Comparison of ENCODE assay signal across 8 cellular contexts in the genomic region with DNA sequence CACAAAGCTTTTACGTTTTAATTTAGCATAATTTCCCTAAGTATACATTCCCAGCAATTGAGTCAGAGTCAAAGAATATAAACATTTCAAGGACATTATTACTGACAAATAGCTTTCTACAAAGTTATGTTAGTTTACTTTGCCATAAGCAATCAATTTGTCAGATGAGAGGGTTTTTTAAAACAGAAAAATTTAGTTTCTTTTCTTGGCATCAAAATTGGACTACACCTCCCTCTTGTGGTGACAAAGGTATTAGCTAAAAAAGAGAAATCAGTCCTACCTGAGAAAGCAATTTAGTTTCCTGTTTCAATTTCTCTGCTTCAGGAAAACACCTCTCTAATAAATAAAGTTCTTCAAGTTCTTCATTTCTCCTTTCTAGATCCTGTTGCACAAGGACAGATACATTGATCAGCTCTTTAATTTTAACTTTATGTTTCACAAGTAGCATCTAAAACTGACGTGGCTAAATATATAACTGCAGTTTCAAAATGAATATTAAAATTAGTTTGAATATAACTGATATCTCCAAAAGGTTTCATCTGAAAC. TPM values are rescaled to one million over a fixed set of nuclear protein-coding genes. Genes with fewer than 3 reads are reported as not detected.
DNase-seq lines count a peak whose midpoint lies in the region; ATAC-seq, FAIRE-seq and TF ChIP-seq lines count a peak whose summit lies in the region.

No MANE protein-coding gene starts in this region.

- intact Hi-C loops in activated B cell treated with CpG ODN at 0.5 μM for 24 hours (cut with micrococcal nuclease), result loop anchor here (1.0 to 5.0 kb wide), 10 partner anchors 24 to 558 kb away; partner anchors contain the start of gene KRAS

- peaks cover 45% of the 10 kb centered on the region for H3K4me1 Mint-ChIP-seq in activated B cell treated with CpG ODN at 0.5 μM for 24 hours

- DNase-seq in NCI-H82 (lab: John Stamatoyannopoulos, UW) (peak; percentile 39), NCI-H82 treated with DMSO at 0.1 percent for 48 hours (lab: John Stamatoyannopoulos, UW; ENCODE audit: unreplicated experiment) (no peak), activated B cell treated with CpG ODN at 0.5 μM for 24 hours (no peak), mesenteric fat pad (ENCODE audit: low spot score) (no peak), NCI-H1436 (lab: John Stamatoyannopoulos, UW) (no peak)

- POLR2A ChIA-PET in activated B cell treated with CpG ODN at 0.5 μM for 24 hours (lab: Charles Lee), result interaction anchor here (0.5 to 2.5 kb wide), 7 partner anchors 28 to 163 kb away, joined by 3 to 20 read pairs (median 6); partner anchors contain the start of genes DNAI7, ETFRF1 and KRAS

- H3K27me3 Mint-ChIP-seq in activated B cell treated with CpG ODN at 0.5 μM for 24 hours, result no peaks in the 10 kb centered on the region

- H3K36me3 Mint-ChIP-seq in activated B cell treated with CpG ODN at 0.5 μM for 24 hours (ENCODE audit: low read depth), result peaks cover 3% of the 10 kb centered on the region

- CTCF ChIA-PET in activated B cell treated with CpG ODN at 0.5 μM for 24 hours (lab: Charles Lee), result interaction anchor here (0.8 to 2.2 kb wide), 14 partner anchors 18 to 198 kb away, joined by 3 to 16 read pairs (median 4); partner anchors contain the start of genes DNAI7 and ETFRF1

- H3K9me3 Mint-ChIP-seq in activated B cell treated with CpG ODN at 0.5 μM for 24 hours, result no peaks in the 10 kb centered on the region

- ATAC-seq in GM21526 (IDR thresholded peaks at IDR 0.05; ENCODE audit: low FRiP score, unreplicated experiment) (peak; percentile 44), activated B cell treated with CpG ODN at 0.5 μM for 24 hours (ENCODE audit: low read depth) (peak; percentile 27)

- H3K4me3 Mint-ChIP-seq in activated B cell treated with CpG ODN at 0.5 μM for 24 hours, result peak overlapping the region; percentile 70

- peak overlapping the region; percentile 87 for H3K27ac Mint-ChIP-seq in activated B cell treated with CpG ODN at 0.5 μM for 24 hours

- TF ChIP-seq CTCF in LNCAP (IDR thresholded peaks at IDR 0.05) (peak; percentile 74), activated B cell treated with CpG ODN at 0.5 μM for 24 hours (IDR thresholded peaks at IDR 0.05) (no peak)

- peak; percentile 100 for FAIRE-seq in islet of Langerhans (lab: Jason Lieb, UNC)

RNA-seq across cellular contexts. Expression of gene DNAI7, which starts 39.9 kb away (rescaled TPM):
- 0.15 and 0.27 TPM in 2 replicates for total RNA-seq in activated B cell treated with CpG ODN at 0.5 μM for 24 hours
- not detected for total RNA-seq in mesenteric fat pad

RNA-seq across cellular contexts. Expression of gene ETFRF1, which starts 39.9 kb away (rescaled TPM):
- total RNA-seq in activated B cell treated with CpG ODN at 0.5 μM for 24 hours, result 15.4 and 17.6 TPM in 2 replicates
- 20.4 TPM for total RNA-seq in mesenteric fat pad
